ENCODE assay signal across 14 cellular contexts in the genomic region with DNA sequence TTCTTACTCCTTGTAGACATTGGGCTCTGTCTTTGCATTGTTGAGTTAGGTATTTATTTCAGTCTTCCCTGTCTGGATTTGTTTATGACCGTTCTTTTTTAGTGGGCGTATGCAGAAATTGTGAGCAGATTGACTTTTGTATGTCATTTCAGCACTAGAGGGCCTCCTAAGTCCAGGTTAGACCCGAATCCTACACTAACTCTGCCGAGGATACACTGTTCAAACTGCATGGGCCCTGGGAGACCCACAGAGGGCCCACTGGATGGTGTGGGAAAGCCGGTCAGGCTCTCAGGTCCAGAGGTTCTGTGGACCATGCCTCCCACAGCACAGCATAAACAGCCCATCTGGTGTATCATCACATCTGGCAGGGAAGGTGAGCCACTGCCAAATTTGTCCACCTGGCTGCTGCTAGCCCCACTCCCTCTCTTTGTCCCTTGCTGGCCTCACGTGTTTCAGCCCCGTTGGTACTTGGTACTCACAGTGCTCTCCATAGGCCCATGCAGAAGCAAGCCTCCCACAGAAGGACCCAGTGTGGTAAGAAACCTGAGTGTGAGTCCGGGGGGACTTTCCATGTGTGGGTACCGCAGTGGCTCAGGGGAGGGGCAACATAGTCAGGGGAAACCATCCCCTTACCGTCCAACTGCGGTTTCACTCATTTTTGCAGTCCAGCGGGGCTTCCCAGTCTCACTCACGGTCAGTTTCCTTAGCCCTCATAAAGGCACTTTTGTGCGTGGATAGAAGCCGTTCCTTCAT.
A peak's percentile ranks its signal among the peaks of the same experiment; 100 is the strongest.
DNase-seq lines count a peak whose midpoint lies in the region; ATAC-seq and TF ChIP-seq lines count a peak whose summit lies in the region.
"Had no signal": no experiment of that assay in that cellular context is flagged by ENCODE, and none has a peak within 500 bp of the region (broad histone marks: within the 10 kb centered on the region; RNA-seq: fewer than 3 reads in every experiment).

No MANE protein-coding gene starts in this region.

- H3K4me1 Mint-ChIP-seq in naive thymus-derived CD8-positive, alpha-beta T cell = peaks cover 18 to 36% (median 30%) of the 10 kb centered on the region in 4 donors

- no peaks in the 10 kb centered on the region for H3K27me3 ChIP-seq in RWPE2 (ENCODE audit: insufficient read depth, poor library complexity, severe bottlenecking)
- H3K27me3 ChIP-seq: neutrophil, thyroid gland had no signal

- CTCF ChIA-PET in HEK293T (lab: Yijun Ruan, JAX) = no interaction called here

- no peak overlapping the region for H3K4me3 ChIP-seq in RWPE2 (ENCODE audit: severe bottlenecking)
- H3K4me3 ChIP-seq: thyroid gland had no signal

- no peaks in the 10 kb centered on the region for H3K9me3 ChIP-seq in RWPE2 (ENCODE audit: severe bottlenecking)
- H3K9me3 ChIP-seq: neutrophil, thyroid gland had no signal

- peaks cover 6 to 34% (median 27%) of the 10 kb centered on the region in 9 donors for H3K9me3 Mint-ChIP-seq in naive thymus-derived CD8-positive, alpha-beta T cell

- ATAC-seq in GM18498 (IDR thresholded peaks at IDR 0.05; ENCODE audit: unreplicated experiment) = peak; percentile 48
- ATAC-seq in RWPE2 (ENCODE audit: low read depth) = no peak
- ATAC-seq in naive thymus-derived CD8-positive, alpha-beta T cell = no peak
- no peak for ATAC-seq in HG03097 (IDR thresholded peaks at IDR 0.05; ENCODE audit: low FRiP score, unreplicated experiment)
- no peak for ATAC-seq in GM18861 (IDR thresholded peaks at IDR 0.05; ENCODE audit: unreplicated experiment)

- peak overlapping the region in 6 of 10 donors; percentile 18 to 82 (median 41) for H3K27ac Mint-ChIP-seq in naive thymus-derived CD8-positive, alpha-beta T cell

- DNase-seq in HEK293T (ENCODE audit: extremely low spot score) = peak; percentile 58
- DNase-seq in RWPE2 (ENCODE audit: low spot score) = no peak
- DNase-seq in naive thymus-derived CD8-positive, alpha-beta T cell = no peak
- no peak for DNase-seq in SHP77 treated with DMSO at 0.1 percent for 48 hours (lab: John Stamatoyannopoulos, UW)
- DNase-seq in SW480 (ENCODE audit: low spot score) = no peak
- DNase-seq: activated CD4-positive, CD25-positive, alpha-beta regulatory T cell treated with anti-CD3 and anti-CD28 coated beads, Interleukin-2, amount 50 U/mL, for 72 hours; erythroblast; GDM1; immature natural killer cell; thyroid gland had no signal

- H3K27ac ChIP-seq in RWPE2 (ENCODE audit: poor library complexity, severe bottlenecking) = no peak overlapping the region
- H3K27ac ChIP-seq: neutrophil, thyroid gland had no signal

- no peak overlapping the region for H3K4me3 Mint-ChIP-seq in naive thymus-derived CD8-positive, alpha-beta T cell

- no peaks in the 10 kb centered on the region for H3K4me1 ChIP-seq in RWPE2 (ENCODE audit: insufficient read depth, poor library complexity, severe bottlenecking)

- peaks cover 49 to 98% (median 73%) of the 10 kb centered on the region in 3 donors for H3K36me3 Mint-ChIP-seq in naive thymus-derived CD8-positive, alpha-beta T cell

- POLR2A ChIA-PET in HEK293T (lab: Yijun Ruan, JAX) = no interaction called here
- POLR2A ChIA-PET in naive thymus-derived CD8-positive, alpha-beta T cell (lab: Charles Lee) = interaction anchor here (1.0 kb wide), 1 partner anchor 311 kb away, joined by 4 read pairs; no protein-coding TSS in a partner anchor

- TF ChIP-seq CTCF in RWPE2 (IDR thresholded peaks at IDR 0.05; ENCODE audit: poor library complexity, severe bottlenecking) = peak; percentile 24

- no peaks in the 10 kb centered on the region for H3K27me3 Mint-ChIP-seq in naive thymus-derived CD8-positive, alpha-beta T cell

- no peaks in the 10 kb centered on the region for H3K36me3 ChIP-seq in RWPE2 (ENCODE audit: low read depth)
- H3K36me3 ChIP-seq: thyroid gland had no signal

TF ChIP-seq in HEK293T, 16 proteins besides CTCF, POLR2A, EP300 and RAD21:
- TF ChIP-seq TARDBP (IDR thresholded peaks at IDR 0.05) (no peak), HDGF (IDR thresholded peaks at IDR 0.05; ENCODE audit: borderline replicate concordance) (no peak)
- TF ChIP-seq, protein P1, sequence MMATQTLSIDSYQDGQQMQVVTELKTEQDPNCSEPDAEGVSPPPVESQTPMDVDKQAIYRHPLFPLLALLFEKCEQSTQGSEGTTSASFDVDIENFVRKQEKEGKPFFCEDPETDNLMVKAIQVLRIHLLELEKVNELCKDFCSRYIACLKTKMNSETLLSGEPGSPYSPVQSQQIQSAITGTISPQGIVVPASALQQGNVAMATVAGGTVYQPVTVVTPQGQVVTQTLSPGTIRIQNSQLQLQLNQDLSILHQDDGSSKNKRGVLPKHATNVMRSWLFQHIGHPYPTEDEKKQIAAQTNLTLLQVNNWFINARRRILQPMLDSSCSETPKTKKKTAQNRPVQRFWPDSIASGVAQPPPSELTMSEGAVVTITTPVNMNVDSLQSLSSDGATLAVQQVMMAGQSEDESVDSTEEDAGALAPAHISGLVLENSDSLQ (IDR thresholded peaks at IDR 0.05) = 0 out of 2 replicates have a peak, but pooled peaks have one; percentile 9
TF ChIP-seq in HEK293T: peak in this region for 1.
